In genomic region chr12:69897744-69898143, GRCh38 we compare ENCODE assay signal across 11 cellular contexts.
DNase-seq lines count a peak whose midpoint lies in the region; ATAC-seq and TF ChIP-seq lines count a peak whose summit lies in the region.
"Had no signal": no experiment of that assay in that cellular context is flagged by ENCODE, and none has a peak within 500 bp of the region (broad histone marks: within the 10 kb centered on the region; RNA-seq: fewer than 3 reads in every experiment).

No MANE protein-coding gene starts in this region.

- no peak overlapping the region for H2BK5ac ChIP-seq in trophoblast cell (ENCODE audit: low read depth, low read length, poor library complexity)

- no peak overlapping the region for H2BK12ac ChIP-seq in trophoblast cell (ENCODE audit: low read length)

- WGBS in trophoblast cell (ENCODE audit: extremely low coverage, insufficient coverage, insufficient read length): no CpG with 5 or more reads among the region's 1 CpG

- DNase-seq in GM04504 (ENCODE audit: low read depth) (peak; percentile 70), RWPE1 (ENCODE audit: low spot score) (peak; percentile 46), foreskin fibroblast (peak; percentile 75 to 91), trophoblast cell (peak; percentile 75 to 89), ascending aorta (ENCODE audit: low spot score in 2 of 2) (no peak), GM10266 (ENCODE audit: extremely low spot score) (no peak)
- no peak for DNase-seq in CD8-positive, alpha-beta T cell
- DNase-seq: activated B cell treated with CpG ODN at 0.5 μM for 24 hours, cerebellar nuclear complex, NCI-H187 treated with DMSO at 0.1 percent for 48 hours had no signal

- POLR2A ChIA-PET in RWPE1 (lab: Yijun Ruan, JAX; ENCODE audit: low non-redundant PET): no interaction called here
- POLR2A ChIA-PET in CD8-positive, alpha-beta T cell (lab: Charles Lee): no interaction called here

- TF ChIP-seq CTCF in RWPE1 (conservative IDR thresholded peaks at IDR 0.05; ENCODE audit: low read depth) (no peak), foreskin fibroblast (IDR thresholded peaks at IDR 0.05; ENCODE audit: low read depth, low read length) (no peak), ascending aorta (IDR thresholded peaks at IDR 0.05) (no peak), GM10266 (IDR thresholded peaks at IDR 0.05; ENCODE audit: control insufficient read depth, insufficient read depth, low read depth, missing control alignments) (no peak)
- no peak for TF ChIP-seq CTCF in CD8-positive, alpha-beta T cell (IDR thresholded peaks at IDR 0.05)

- H3K4me1 Mint-ChIP-seq in CD8-positive, alpha-beta T cell (ENCODE audit: low read depth): no peaks in the 10 kb centered on the region
- H3K4me1 Mint-ChIP-seq: activated B cell treated with CpG ODN at 0.5 μM for 24 hours had no signal

- H2AK5ac ChIP-seq in trophoblast cell (ENCODE audit: low read length): no peak overlapping the region

- no peak overlapping the region for H3K4me3 ChIP-seq in foreskin fibroblast (ENCODE audit: low read depth in 1 of 2, low read length in 2 of 2)
- no peak overlapping the region for H3K4me3 ChIP-seq in trophoblast cell (ENCODE audit: low read depth, low read length)
- H3K4me3 ChIP-seq in ascending aorta: no peak overlapping the region
- no peak overlapping the region for H3K4me3 ChIP-seq in CD8-positive, alpha-beta T cell (ENCODE audit: low read depth, low read length)

- no peak overlapping the region for H4K8ac ChIP-seq in trophoblast cell (ENCODE audit: low read depth, low read length)

- H3K4me2 ChIP-seq in trophoblast cell (ENCODE audit: low read length): no peak overlapping the region

- no peaks in the 10 kb centered on the region for H3K36me3 Mint-ChIP-seq in CD8-positive, alpha-beta T cell

- H3K79me2 ChIP-seq in trophoblast cell (ENCODE audit: control insufficient read depth, insufficient read depth, low read length, poor library complexity): no peaks in the 10 kb centered on the region

- H2BK120ac ChIP-seq in trophoblast cell (ENCODE audit: insufficient read depth, low read length, poor library complexity): no peak overlapping the region

- no peak overlapping the region for H3K18ac ChIP-seq in trophoblast cell (ENCODE audit: low read length)

- H3K27me3 ChIP-seq in trophoblast cell (ENCODE audit: insufficient read depth, low read length) (no peaks in the 10 kb centered on the region), ascending aorta (no peaks in the 10 kb centered on the region)
- H3K27me3 ChIP-seq in CD8-positive, alpha-beta T cell (ENCODE audit: insufficient read depth, low read length): no peaks in the 10 kb centered on the region

- H2AFZ ChIP-seq in trophoblast cell (ENCODE audit: insufficient read depth, low read length, poor library complexity): no peak overlapping the region

- no peak overlapping the region for H4K91ac ChIP-seq in trophoblast cell (ENCODE audit: low read depth, low read length)

- no peak overlapping the region for H3K4me3 Mint-ChIP-seq in CD8-positive, alpha-beta T cell
- H3K4me3 Mint-ChIP-seq: activated B cell treated with CpG ODN at 0.5 μM for 24 hours had no signal

- H4K12ac ChIP-seq in trophoblast cell (ENCODE audit: low read depth, low read length): no peak overlapping the region

- H3K27ac Mint-ChIP-seq in CD8-positive, alpha-beta T cell: no peak overlapping the region
- H3K27ac Mint-ChIP-seq: activated B cell treated with CpG ODN at 0.5 μM for 24 hours had no signal

- H3K36me3 ChIP-seq in trophoblast cell (ENCODE audit: control insufficient read depth in 1 of 2, insufficient read depth in 2 of 2, low read length in 2 of 2) (no peaks in the 10 kb centered on the region), ascending aorta (no peaks in the 10 kb centered on the region)
- no peaks in the 10 kb centered on the region for H3K36me3 ChIP-seq in CD8-positive, alpha-beta T cell (ENCODE audit: insufficient read depth, low read length)

- no peak for ATAC-seq in HG03025 (IDR thresholded peaks at IDR 0.05; ENCODE audit: low FRiP score, unreplicated experiment)
- ATAC-seq in CD8-positive, alpha-beta T cell: no peak

- peaks cover 8 to 9% of the 10 kb centered on the region in 2 experiments for H3K4me1 ChIP-seq in trophoblast cell (ENCODE audit: control insufficient read depth in 1 of 2, insufficient read depth in 2 of 2, low read length in 2 of 2)
- H3K4me1 ChIP-seq in ascending aorta: no peaks in the 10 kb centered on the region
- no peaks in the 10 kb centered on the region for H3K4me1 ChIP-seq in CD8-positive, alpha-beta T cell (ENCODE audit: insufficient read depth, low read length)

- H3K9me3 Mint-ChIP-seq in CD8-positive, alpha-beta T cell: no peaks in the 10 kb centered on the region
- H3K9me3 Mint-ChIP-seq: activated B cell treated with CpG ODN at 0.5 μM for 24 hours had no signal

- H3K27me3 Mint-ChIP-seq in CD8-positive, alpha-beta T cell (ENCODE audit: low read depth): peaks cover 4% of the 10 kb centered on the region

- H3K27ac ChIP-seq in RWPE1 (peak overlapping the region; percentile 60), trophoblast cell (ENCODE audit: low read depth, low read length) (no peak overlapping the region), ascending aorta (no peak overlapping the region)
- no peak overlapping the region for H3K27ac ChIP-seq in CD8-positive, alpha-beta T cell (ENCODE audit: low read depth, low read length)

- H3K79me1 ChIP-seq in trophoblast cell (ENCODE audit: low read length): peaks cover 4% of the 10 kb centered on the region

- H3K4ac ChIP-seq in trophoblast cell (ENCODE audit: low read depth, low read length): no peak overlapping the region

- no peak overlapping the region for H3K23ac ChIP-seq in trophoblast cell (ENCODE audit: low read length)

- H3K14ac ChIP-seq in trophoblast cell (ENCODE audit: low read length): no peak overlapping the region

- intact Hi-C loops in ascending aorta (cut with DNase I): no loop called here
- intact Hi-C loops in CD8-positive, alpha-beta T cell (cut with DNase I, micrococcal nuclease): no loop called here

- CTCF ChIA-PET in RWPE1 (lab: Yijun Ruan, JAX): no interaction called here
- CTCF ChIA-PET in CD8-positive, alpha-beta T cell (lab: Charles Lee): interaction anchor here (8.5 kb wide), 1 partner anchor 678 kb away, joined by 88 read pairs; no protein-coding TSS in a partner anchor

- no peak overlapping the region for H3K9ac ChIP-seq in trophoblast cell (ENCODE audit: low read length)

- H3K9me3 ChIP-seq in trophoblast cell (ENCODE audit: insufficient read depth, low read depth, low read length) (no peaks in the 10 kb centered on the region), ascending aorta (no peaks in the 10 kb centered on the region)
- H3K9me3 ChIP-seq in CD8-positive, alpha-beta T cell (ENCODE audit: low read length): no peaks in the 10 kb centered on the region

Comparison
In these comparisons a context has a peak if more than half of its experiments do, and no peak if none do; other contexts are left out.
1. DNase-seq: peak in GM04504 (single experiment), RWPE1 (single experiment), foreskin fibroblast (2 of 2) and trophoblast cell (2 of 2); none in ascending aorta (0 of 2), GM10266 (single experiment) and CD8-positive, alpha-beta T cell (0 of 7).